ENCODE assay signal across 10 cellular contexts in the genomic region with DNA sequence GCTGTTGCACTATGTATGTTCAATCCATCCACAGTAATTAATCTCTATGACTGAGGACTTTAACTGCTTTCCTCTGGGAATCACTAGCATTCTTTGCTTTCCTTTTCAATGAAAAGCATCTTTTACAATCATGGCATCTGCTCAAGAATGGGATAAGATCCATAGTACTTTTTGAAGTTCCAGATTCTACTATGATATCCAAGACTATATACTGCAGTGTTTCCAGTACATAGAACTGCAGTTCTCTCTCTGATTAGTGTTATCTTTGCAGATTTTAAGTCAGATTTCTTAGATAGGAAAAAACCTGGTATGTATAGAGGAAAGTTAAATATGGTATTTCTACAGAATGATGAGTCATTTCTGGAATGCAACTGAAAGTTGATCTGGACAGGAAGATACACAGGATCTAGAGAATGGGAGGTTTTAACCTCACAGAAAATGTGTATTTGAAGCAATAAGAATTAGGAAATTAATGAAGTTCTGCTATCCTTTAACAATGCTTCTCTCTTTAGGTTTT.
DNase-seq lines count a peak whose midpoint lies in the region; ATAC-seq and TF ChIP-seq lines count a peak whose summit lies in the region.
"Had no signal": no experiment of that assay in that cellular context is flagged by ENCODE, and none has a peak within 500 bp of the region (broad histone marks: within the 10 kb centered on the region; RNA-seq: fewer than 3 reads in every experiment).

No MANE protein-coding gene starts in this region.

- no peaks in the 10 kb centered on the region for H3K4me1 ChIP-seq in CD8-positive, alpha-beta T cell (ENCODE audit: insufficient read depth, low read length)

- peak overlapping the region; percentile 5 for H3K27ac Mint-ChIP-seq in mesothelial cell of epicardium
- no peak overlapping the region for H3K27ac Mint-ChIP-seq in activated CD4-positive, alpha-beta T cell treated with anti-CD3 and anti-CD28 coated beads for 36 hours
- no peak overlapping the region for H3K27ac Mint-ChIP-seq in CD8-positive, alpha-beta T cell
- no peak overlapping the region for H3K27ac Mint-ChIP-seq in Calu3 (ENCODE audit: unreplicated experiment)
- H3K27ac Mint-ChIP-seq: activated naive CD4-positive, alpha-beta T cell treated with anti-CD3 and anti-CD28 coated beads, Interleukin-2, amount 50 U/mL, for 24 hours had no signal

- H3K36me3 Mint-ChIP-seq in mesothelial cell of epicardium: no peaks in the 10 kb centered on the region
- no peaks in the 10 kb centered on the region for H3K36me3 Mint-ChIP-seq in activated CD4-positive, alpha-beta T cell treated with anti-CD3 and anti-CD28 coated beads for 36 hours (ENCODE audit: low read depth)
- no peaks in the 10 kb centered on the region for H3K36me3 Mint-ChIP-seq in CD8-positive, alpha-beta T cell
- no peaks in the 10 kb centered on the region for H3K36me3 Mint-ChIP-seq in Calu3 (ENCODE audit: insufficient read depth, unreplicated experiment)
- H3K36me3 Mint-ChIP-seq: activated naive CD4-positive, alpha-beta T cell treated with anti-CD3 and anti-CD28 coated beads, Interleukin-2, amount 50 U/mL, for 24 hours had no signal

- no peak for TF ChIP-seq CTCF in mesothelial cell of epicardium (IDR thresholded peaks at IDR 0.05; ENCODE audit: unreplicated experiment)
- no peak for TF ChIP-seq CTCF in CD8-positive, alpha-beta T cell (IDR thresholded peaks at IDR 0.05)
- TF ChIP-seq CTCF in Calu3 (IDR thresholded peaks at IDR 0.05; ENCODE audit: unreplicated experiment): no peak

- H3K9me3 Mint-ChIP-seq in mesothelial cell of epicardium (peaks cover 6% of the 10 kb centered on the region), Calu3 (ENCODE audit: low read depth, unreplicated experiment) (peaks cover 3% of the 10 kb centered on the region)
- H3K9me3 Mint-ChIP-seq in activated CD4-positive, alpha-beta T cell treated with anti-CD3 and anti-CD28 coated beads for 36 hours (ENCODE audit: low read depth): peaks cover 1% of the 10 kb centered on the region
- H3K9me3 Mint-ChIP-seq in CD8-positive, alpha-beta T cell: no peaks in the 10 kb centered on the region
- H3K9me3 Mint-ChIP-seq: activated naive CD4-positive, alpha-beta T cell treated with anti-CD3 and anti-CD28 coated beads, Interleukin-2, amount 50 U/mL, for 24 hours had no signal

- no TSS peak for BruUV-seq in Calu3 (replicated peaks; lab: Mats Ljungman, UMichigan)

- no peak overlapping the region for H3K4me3 ChIP-seq in CD8-positive, alpha-beta T cell (ENCODE audit: low read depth, low read length)

- no peaks in the 10 kb centered on the region for H3K9me3 ChIP-seq in CD8-positive, alpha-beta T cell (ENCODE audit: low read length)

- POLR2A ChIA-PET in activated CD4-positive, alpha-beta T cell treated with anti-CD3 and anti-CD28 coated beads for 36 hours (lab: Charles Lee): interaction anchor here (0.6 kb wide), 1 partner anchor 754 kb away, joined by 3 read pairs; no protein-coding TSS in a partner anchor
- POLR2A ChIA-PET in CD8-positive, alpha-beta T cell (lab: Charles Lee): no interaction called here

- H3K27me3 ChIP-seq in CD8-positive, alpha-beta T cell (ENCODE audit: insufficient read depth, low read length): no peaks in the 10 kb centered on the region

- peaks cover 18% of the 10 kb centered on the region for H3K4me1 Mint-ChIP-seq in mesothelial cell of epicardium
- H3K4me1 Mint-ChIP-seq in activated CD4-positive, alpha-beta T cell treated with anti-CD3 and anti-CD28 coated beads for 36 hours: no peaks in the 10 kb centered on the region
- H3K4me1 Mint-ChIP-seq in CD8-positive, alpha-beta T cell (ENCODE audit: low read depth): no peaks in the 10 kb centered on the region
- H3K4me1 Mint-ChIP-seq in Calu3 (ENCODE audit: low read depth, unreplicated experiment): peaks cover 16% of the 10 kb centered on the region
- H3K4me1 Mint-ChIP-seq: activated naive CD4-positive, alpha-beta T cell treated with anti-CD3 and anti-CD28 coated beads, Interleukin-2, amount 50 U/mL, for 24 hours had no signal

- intact Hi-C loops in activated CD4-positive, alpha-beta T cell treated with anti-CD3 and anti-CD28 coated beads for 36 hours (cut with DNase I, micrococcal nuclease): no loop called here
- intact Hi-C loops in CD8-positive, alpha-beta T cell (cut with DNase I, micrococcal nuclease): no loop called here
- intact Hi-C loops in Calu3 (cut with micrococcal nuclease; ENCODE audit: unreplicated experiment): no loop called here

- no peak overlapping the region for H3K27ac ChIP-seq in CD8-positive, alpha-beta T cell (ENCODE audit: low read depth, low read length)

- no peaks in the 10 kb centered on the region for H3K27me3 Mint-ChIP-seq in mesothelial cell of epicardium (ENCODE audit: low read depth)
- no peaks in the 10 kb centered on the region for H3K27me3 Mint-ChIP-seq in activated CD4-positive, alpha-beta T cell treated with anti-CD3 and anti-CD28 coated beads for 36 hours
- no peaks in the 10 kb centered on the region for H3K27me3 Mint-ChIP-seq in CD8-positive, alpha-beta T cell (ENCODE audit: low read depth)
- no peaks in the 10 kb centered on the region for H3K27me3 Mint-ChIP-seq in Calu3 (ENCODE audit: unreplicated experiment)
- H3K27me3 Mint-ChIP-seq: activated naive CD4-positive, alpha-beta T cell treated with anti-CD3 and anti-CD28 coated beads, Interleukin-2, amount 50 U/mL, for 24 hours had no signal

- CTCF ChIA-PET in activated CD4-positive, alpha-beta T cell treated with anti-CD3 and anti-CD28 coated beads for 36 hours (lab: Charles Lee): no interaction called here
- CTCF ChIA-PET in CD8-positive, alpha-beta T cell (lab: Charles Lee): no interaction called here
- CTCF ChIA-PET in Calu3 (lab: Charles Lee): no interaction called here

- H3K4me3 Mint-ChIP-seq in mesothelial cell of epicardium: no peak overlapping the region
- H3K4me3 Mint-ChIP-seq in activated CD4-positive, alpha-beta T cell treated with anti-CD3 and anti-CD28 coated beads for 36 hours: no peak overlapping the region
- H3K4me3 Mint-ChIP-seq in CD8-positive, alpha-beta T cell: no peak overlapping the region
- no peak overlapping the region for H3K4me3 Mint-ChIP-seq in Calu3 (ENCODE audit: low read depth, unreplicated experiment)
- H3K4me3 Mint-ChIP-seq: activated naive CD4-positive, alpha-beta T cell treated with anti-CD3 and anti-CD28 coated beads, Interleukin-2, amount 50 U/mL, for 24 hours had no signal

- H3K36me3 ChIP-seq in CD8-positive, alpha-beta T cell (ENCODE audit: insufficient read depth, low read length): no peaks in the 10 kb centered on the region

- ATAC-seq in GM18907 (IDR thresholded peaks at IDR 0.05; ENCODE audit: unreplicated experiment) (peak; percentile 94), HG02642 (IDR thresholded peaks at IDR 0.05; ENCODE audit: poor library complexity, unreplicated experiment) (peak; percentile 86)
- ATAC-seq in activated CD4-positive, alpha-beta T cell treated with anti-CD3 and anti-CD28 coated beads for 36 hours: no peak
- ATAC-seq in CD8-positive, alpha-beta T cell: no peak

- peak; percentile 35 for DNase-seq in LHCN-M2 (ENCODE audit: low read depth)
- no peak for DNase-seq in mesothelial cell of epicardium (ENCODE audit: low spot score in 2 of 2, unreplicated experiment in 2 of 2)
- no peak for DNase-seq in activated CD4-positive, alpha-beta T cell treated with anti-CD3 and anti-CD28 coated beads for 36 hours
- no peak for DNase-seq in CD8-positive, alpha-beta T cell
- DNase-seq in SK-N-DZ (ENCODE audit: low spot score): no peak
- DNase-seq in Calu3: no peak
- DNase-seq: SHP77 treated with DMSO at 0.1 percent for 48 hours had no signal

Comparison
In these comparisons a context has a peak if more than half of its experiments do, and no peak if none do; other contexts are left out.
1. ATAC-seq: peak in GM18907 (single experiment) and HG02642 (single experiment); none in activated CD4-positive, alpha-beta T cell treated with anti-CD3 and anti-CD28 coated beads for 36 hours (single experiment) and CD8-positive, alpha-beta T cell (single experiment).